In genomic region chr1:198304431-198304830, GRCh38 we compare ENCODE assay signal across 16 cellular contexts.
DNase-seq lines count a peak whose midpoint lies in the region; ATAC-seq and TF ChIP-seq lines count a peak whose summit lies in the region.
"Had no signal": no experiment of that assay in that cellular context is flagged by ENCODE, and none has a peak within 500 bp of the region (broad histone marks: within the 10 kb centered on the region; RNA-seq: fewer than 3 reads in every experiment).

No MANE protein-coding gene starts in this region.

- H3K9me3 ChIP-seq in mammary epithelial cell (replicated peaks; ENCODE audit: insufficient read depth, low read length) (no peaks in the 10 kb centered on the region), breast epithelium (no peaks in the 10 kb centered on the region)
- H3K9me3 ChIP-seq: A549, BE2C had no signal

- 57% methylated on average over 3 of the region's 3 CpGs for WGBS in mammary epithelial cell (ENCODE audit: low coverage, missing lambda C conversion rate)

- in situ Hi-C loops in mammary epithelial cell (cut with MboI; ENCODE audit: low sequenced_read_pairs in 2 of 2), result no loop called here
- in situ Hi-C loops in brain microvascular endothelial cell (cut with HindIII; ENCODE audit: low pct_ligation_motif_present, low sequenced_read_pairs), result no loop called here

- POLR2A ChIA-PET in naive thymus-derived CD8-positive, alpha-beta T cell (lab: Charles Lee), result no interaction called here

- H3K36me3 Mint-ChIP-seq in naive thymus-derived CD8-positive, alpha-beta T cell, result peaks cover 15 to 46% (median 38%) of the 10 kb centered on the region in 3 donors

- no peak overlapping the region for H3K4me3 Mint-ChIP-seq in naive thymus-derived CD8-positive, alpha-beta T cell
- H3K4me3 Mint-ChIP-seq: CD4-positive, alpha-beta memory T cell; HFFc6 had no signal

- no peak overlapping the region for H3K27ac Mint-ChIP-seq in naive thymus-derived CD8-positive, alpha-beta T cell
- H3K27ac Mint-ChIP-seq: CD4-positive, alpha-beta memory T cell; HFFc6 had no signal

- H3K27ac ChIP-seq in mammary epithelial cell (ENCODE audit: insufficient read depth, low read depth, low read length) (peak overlapping the region; percentile 89), breast epithelium (no peak overlapping the region), foreskin keratinocyte (no peak overlapping the region), brain microvascular endothelial cell (no peak overlapping the region)
- H3K27ac ChIP-seq: A549, C4-2B had no signal

- TF ChIP-seq CTCF in mammary epithelial cell (conservative IDR thresholded peaks at IDR 0.05 in 1 of 2, IDR thresholded peaks at IDR 0.05 in 1 of 2; ENCODE audit: extremely low read depth in 1 of 2, insufficient read depth in 1 of 2, low read depth in 1 of 2, low read length in 2 of 2), result no peak
- no peak for TF ChIP-seq CTCF in breast epithelium (IDR thresholded peaks at IDR 0.05)
- TF ChIP-seq CTCF in foreskin keratinocyte (conservative IDR thresholded peaks at IDR 0.05), result no peak
- TF ChIP-seq CTCF in brain microvascular endothelial cell (IDR thresholded peaks at IDR 0.05; ENCODE audit: low read depth, low read length, missing control alignments), result no peak

- peak overlapping the region; percentile 20 for H3K4me2 ChIP-seq in mammary epithelial cell (ENCODE audit: insufficient read depth, low read depth, low read length)
- H3K4me2 ChIP-seq: A549 had no signal

- peaks cover 5% of the 10 kb centered on the region for H3K4me1 ChIP-seq in mammary epithelial cell (ENCODE audit: insufficient read depth, low read length)
- no peaks in the 10 kb centered on the region for H3K4me1 ChIP-seq in breast epithelium
- H3K4me1 ChIP-seq in foreskin keratinocyte, result peaks cover 18% of the 10 kb centered on the region
- H3K4me1 ChIP-seq: A549, BE2C had no signal

- TF ChIP-seq POLR2A in breast epithelium (IDR thresholded peaks at IDR 0.05), result no peak

- ATAC-seq in foreskin keratinocyte, result peak; percentile 84
- no peak for ATAC-seq in naive thymus-derived CD8-positive, alpha-beta T cell
- ATAC-seq: A549, HepG2 had no signal

- H3K27me3 ChIP-seq in mammary epithelial cell (ENCODE audit: insufficient read depth, low read length) (no peaks in the 10 kb centered on the region), breast epithelium (no peaks in the 10 kb centered on the region), foreskin keratinocyte (no peaks in the 10 kb centered on the region), brain microvascular endothelial cell (replicated peaks) (no peaks in the 10 kb centered on the region)
- H3K27me3 ChIP-seq: BE2C had no signal

- DNase-seq in mammary epithelial cell, result peak; percentile 69
- no peak for DNase-seq in breast epithelium (ENCODE audit: low spot score in 2 of 2)
- DNase-seq in NCI-H748 treated with DMSO at 0.1 percent for 48 hours (lab: John Stamatoyannopoulos, UW), result peak; percentile 43
- peak; percentile 32 to 53 for DNase-seq in foreskin keratinocyte
- DNase-seq in brain microvascular endothelial cell, result no peak
- no peak for DNase-seq in naive thymus-derived CD8-positive, alpha-beta T cell
- DNase-seq: BE2C; CD4-positive, alpha-beta memory T cell; DMS153; DMS79 treated with DMSO at 0.1 percent for 48 hours; EL; HCEC 1CT; HFFc6 had no signal

- H3K27me3 Mint-ChIP-seq in naive thymus-derived CD8-positive, alpha-beta T cell, result no peaks in the 10 kb centered on the region
- H3K27me3 Mint-ChIP-seq: CD4-positive, alpha-beta memory T cell had no signal

- H3K4me1 Mint-ChIP-seq in naive thymus-derived CD8-positive, alpha-beta T cell, result peaks cover 0 to 8% (median 0%) of the 10 kb centered on the region in 4 donors

- no peaks in the 10 kb centered on the region for H3K36me3 ChIP-seq in mammary epithelial cell (ENCODE audit: insufficient read depth, low read length)
- peaks cover 3% of the 10 kb centered on the region for H3K36me3 ChIP-seq in breast epithelium
- H3K36me3 ChIP-seq in brain microvascular endothelial cell (replicated peaks), result peaks cover 19% of the 10 kb centered on the region
- H3K36me3 ChIP-seq: BE2C had no signal

- no peak overlapping the region for H2AFZ ChIP-seq in mammary epithelial cell (ENCODE audit: low read depth, low read length)

- CTCF ChIA-PET in mammary epithelial cell (lab: Charles Lee; ENCODE audit: low non-redundant PET), result no interaction called here

- H3K9ac ChIP-seq in mammary epithelial cell (ENCODE audit: insufficient read depth, low read length), result no peak overlapping the region

- BruUV-seq in mammary epithelial cell (replicated peaks; lab: Mats Ljungman, UMichigan), result no TSS peak

- H4K20me1 ChIP-seq in mammary epithelial cell (ENCODE audit: insufficient read depth, low read length), result no peaks in the 10 kb centered on the region

- dilution Hi-C loops in mammary epithelial cell (cut with HindIII; ENCODE audit: low sequenced_read_pairs), result no loop called here

- intact Hi-C loops in mammary epithelial cell (cut with micrococcal nuclease) (no loop called here), breast epithelium (cut with DNase I; ENCODE audit: low total_unique reads) (no loop called here)

- H3K4me3 ChIP-seq in mammary epithelial cell (replicated peaks in 1 of 3; ENCODE audit: insufficient read depth in 1 of 3, low read depth in 2 of 3, low read length in 3 of 3) (no peak overlapping the region), breast epithelium (no peak overlapping the region), brain microvascular endothelial cell (ENCODE audit: low read depth, low read length) (no peak overlapping the region)
- H3K4me3 ChIP-seq: A549 had no signal

- peaks cover 0 to 11% (median 2%) of the 10 kb centered on the region in 9 donors for H3K9me3 Mint-ChIP-seq in naive thymus-derived CD8-positive, alpha-beta T cell

- no peaks in the 10 kb centered on the region for H3K79me2 ChIP-seq in mammary epithelial cell (ENCODE audit: insufficient read depth, low read length)

Comparison
In these comparisons a context has a peak if more than half of its experiments do, and no peak if none do; other contexts are left out.
1. DNase-seq: peak in mammary epithelial cell (single experiment), NCI-H748 treated with DMSO at 0.1 percent for 48 hours (single experiment) and foreskin keratinocyte (2 of 2); none in breast epithelium (0 of 2), brain microvascular endothelial cell (single experiment) and naive thymus-derived CD8-positive, alpha-beta T cell (0 of 10).